In the genomic region with DNA sequence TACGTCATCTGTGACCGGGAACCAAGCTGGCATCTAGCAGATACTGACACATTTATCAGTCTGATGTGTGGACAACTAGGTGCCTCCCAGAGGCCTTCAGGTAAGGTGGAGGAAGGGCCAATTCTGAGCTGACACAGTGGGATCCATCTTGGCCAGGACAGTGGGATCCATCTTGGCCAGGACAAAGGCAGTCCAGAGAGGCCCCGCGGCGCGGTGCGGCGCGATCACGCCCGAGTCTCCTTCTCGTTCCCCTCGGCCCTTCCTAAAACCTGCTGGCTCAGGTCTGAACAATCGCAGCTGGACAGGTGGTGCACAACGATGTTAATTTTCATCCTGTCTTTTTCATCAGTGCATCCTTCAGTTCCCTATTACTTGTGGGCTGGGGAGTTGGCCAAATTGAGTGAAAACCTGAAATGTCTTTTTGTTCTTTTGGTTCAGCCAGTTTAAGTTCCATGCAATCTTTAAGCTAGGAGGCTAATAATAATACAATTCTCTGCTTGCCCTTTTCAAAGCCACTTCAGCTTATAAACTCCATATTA, we compare ENCODE assay signal across 8 cellular contexts. TPM values are rescaled to one million over a fixed set of nuclear protein-coding genes. Genes with fewer than 3 reads are reported as not detected.
DNase-seq lines count a peak whose midpoint lies in the region; ATAC-seq and TF ChIP-seq lines count a peak whose summit lies in the region.

No MANE protein-coding gene starts in this region.

- WGBS in testis, 2 donors = 50 to 80% methylated on average over 10 to 15 of the region's 15 CpGs

- DNase-seq in AG04449 (ENCODE audit: low read depth, low spot score) (no peak), HuH-7 (ENCODE audit: low spot score) (peak; percentile 11), left lung (peak in 1 of 2 donors; percentile 79), testis (no peak), NCI-H187 treated with DMSO at 0.1 percent for 48 hours (lab: John Stamatoyannopoulos, UW) (no peak)
- DNase-seq in activated naive CD4-positive, alpha-beta T cell treated with anti-CD3 and anti-CD28 coated beads, Interleukin-2, amount 10 ng/mL, durations not matched to agents 7 days and 5 days = peak; percentile 24
- DNase-seq in central memory CD4-positive, alpha-beta T cell = no peak

- H3K27ac Mint-ChIP-seq in activated naive CD4-positive, alpha-beta T cell treated with anti-CD3 and anti-CD28 coated beads, Interleukin-2, amount 10 ng/mL, durations not matched to agents 7 days and 5 days = peak overlapping the region; percentile 96

- peak overlapping the region; percentile 98 for H3K4me3 ChIP-seq in AG04449 (ENCODE audit: low read depth, low read length)
- peak overlapping the region; percentile 73 to 95 for H3K4me3 ChIP-seq in left lung
- H3K4me3 ChIP-seq in testis = peak overlapping the region; percentile 98 to 99

- H3K9me3 ChIP-seq in left lung (no peaks in the 10 kb centered on the region), testis (no peaks in the 10 kb centered on the region)

- intact Hi-C loops in left lung (cut with DNase I) = no loop called here
- intact Hi-C loops in testis (cut with DNase I; ENCODE audit: low total_unique reads) = loop anchor here (10.0 kb wide), 1 partner anchor 49 kb away; no protein-coding TSS in a partner anchor

- H3K4me1 ChIP-seq in left lung (peaks cover 13 to 30% of the 10 kb centered on the region in 2 donors), testis (peaks cover 12% of the 10 kb centered on the region)

- POLR2A ChIA-PET in AG04449 (lab: Yijun Ruan, JAX) = interaction anchor here (1.1 to 2.4 kb wide), 5 partner anchors 20 to 48 kb away, joined by 3 to 19 read pairs (median 11); no protein-coding TSS in a partner anchor

- CTCF ChIA-PET in AG04449 (lab: Yijun Ruan, JAX) = interaction anchor here (0.8 to 1.7 kb wide), 6 partner anchors 37 to 307 kb away, joined by 3 to 9 read pairs (median 5); no protein-coding TSS in a partner anchor
- CTCF ChIA-PET in activated naive CD4-positive, alpha-beta T cell treated with anti-CD3 and anti-CD28 coated beads, Interleukin-2, amount 10 ng/mL, durations not matched to agents 7 days and 5 days (lab: Charles Lee) = interaction anchor here (3.1 to 3.6 kb wide), 2 partner anchors 39 to 57 kb away, joined by 11 to 14 read pairs; no protein-coding TSS in a partner anchor

- ATAC-seq in left lung = no peak
- no peak for ATAC-seq in GM18505 (IDR thresholded peaks at IDR 0.05; ENCODE audit: unreplicated experiment)

- H3K4me1 Mint-ChIP-seq in activated naive CD4-positive, alpha-beta T cell treated with anti-CD3 and anti-CD28 coated beads, Interleukin-2, amount 10 ng/mL, durations not matched to agents 7 days and 5 days = peaks cover 34% of the 10 kb centered on the region

- H3K36me3 Mint-ChIP-seq in activated naive CD4-positive, alpha-beta T cell treated with anti-CD3 and anti-CD28 coated beads, Interleukin-2, amount 10 ng/mL, durations not matched to agents 7 days and 5 days = peaks cover 14% of the 10 kb centered on the region

- TF ChIP-seq POLR2A in testis (IDR thresholded peaks at IDR 0.05) = no peak
- no peak for TF ChIP-seq POLR2A in GM18505 (IDR thresholded peaks at IDR 0.05; ENCODE audit: borderline replicate concordance, extremely low read depth, insufficient read depth, insufficient read length)

- peaks cover 0 to 6% of the 10 kb centered on the region in 2 donors for H3K36me3 ChIP-seq in left lung
- H3K36me3 ChIP-seq in testis (ENCODE audit: low read depth, missing control alignments) = no peaks in the 10 kb centered on the region

- no peaks in the 10 kb centered on the region for H3K9me3 Mint-ChIP-seq in activated naive CD4-positive, alpha-beta T cell treated with anti-CD3 and anti-CD28 coated beads, Interleukin-2, amount 10 ng/mL, durations not matched to agents 7 days and 5 days

- TF ChIP-seq CTCF in AG04449 (IDR thresholded peaks at IDR 0.05; ENCODE audit: insufficient read depth, low read length, missing control alignments) (no peak), left lung (IDR thresholded peaks at IDR 0.05) (no peak), testis (IDR thresholded peaks at IDR 0.05) (no peak)

- H3K27me3 ChIP-seq in left lung (no peaks in the 10 kb centered on the region), testis (no peaks in the 10 kb centered on the region)

- H3K27ac ChIP-seq in left lung (peak overlapping the region; percentile 100), testis (peak overlapping the region; percentile 98 to 99)

- peak overlapping the region; percentile 90 for H3K4me3 Mint-ChIP-seq in activated naive CD4-positive, alpha-beta T cell treated with anti-CD3 and anti-CD28 coated beads, Interleukin-2, amount 10 ng/mL, durations not matched to agents 7 days and 5 days

- H3K27me3 Mint-ChIP-seq in activated naive CD4-positive, alpha-beta T cell treated with anti-CD3 and anti-CD28 coated beads, Interleukin-2, amount 10 ng/mL, durations not matched to agents 7 days and 5 days = peaks cover 4% of the 10 kb centered on the region

RNA-seq across cellular contexts. Expression of a gene that starts 0.5 kb away (rescaled TPM):
- 100 to 1,000 TPM; 264 to 294 TPM for total RNA-seq in left lung
- total RNA-seq in testis = 100 to 1,000 TPM; 160 to 189 TPM
- polyA plus RNA-seq in testis (ENCODE audit: insufficient read depth, low read depth, low replicate concordance) = 126 TPM

Comparison
In these comparisons a context has a peak if more than half of its experiments do, and no peak if none do; other contexts are left out.
1. DNase-seq: peak in HuH-7 (single experiment) and activated naive CD4-positive, alpha-beta T cell treated with anti-CD3 and anti-CD28 coated beads, Interleukin-2, amount 10 ng/mL, durations not matched to agents 7 days and 5 days (single experiment); none in AG04449 (single experiment), testis (single experiment), NCI-H187 treated with DMSO at 0.1 percent for 48 hours (single experiment) and central memory CD4-positive, alpha-beta T cell (single experiment).
2. Peak in every context shown above with its lines, with median percentiles within 50 percentile points of each other: H3K4me3 ChIP-seq.